In the genomic region with DNA sequence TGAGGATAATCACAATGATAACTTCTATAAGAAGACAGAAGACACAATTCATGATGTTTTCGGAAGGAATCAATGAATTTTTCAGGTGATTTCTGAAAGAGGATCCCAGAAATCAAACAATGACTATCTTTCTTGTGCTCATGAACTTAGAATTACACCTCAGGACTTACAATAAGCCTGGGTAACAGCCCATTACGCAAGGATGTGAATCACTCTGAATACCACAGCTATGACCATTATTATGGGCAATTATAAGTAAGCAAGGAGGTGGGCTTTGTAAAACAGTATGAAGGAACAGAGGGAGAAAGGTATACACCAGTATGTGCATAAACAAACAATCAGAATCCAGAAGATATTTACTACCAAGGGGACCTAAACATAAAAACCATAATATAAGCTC, we compare ENCODE assay signal across 12 cellular contexts. TPM values are rescaled to one million over a fixed set of nuclear protein-coding genes. Genes with fewer than 3 reads are reported as not detected.
DNase-seq lines count a peak whose midpoint lies in the region; ATAC-seq, FAIRE-seq and TF ChIP-seq lines count a peak whose summit lies in the region.
"Had no signal": no experiment of that assay in that cellular context is flagged by ENCODE, and none has a peak within 500 bp of the region (broad histone marks: within the 10 kb centered on the region; RNA-seq: fewer than 3 reads in every experiment).

No MANE protein-coding gene starts in this region.

- H4K20me1 ChIP-seq in hepatocyte (ENCODE audit: insufficient read depth, poor library complexity, severe bottlenecking), result no peaks in the 10 kb centered on the region

- DNase-seq in A549 (ENCODE audit: low read depth in 1 of 2, low spot score in 1 of 2), result peak in 1 of 2 experiments; percentile 74
- DNase-seq in HT-29 (ENCODE audit: low spot score), result peak; percentile 50
- peak; percentile 97 for DNase-seq in amniotic epithelial cell (ENCODE audit: low read depth)
- DNase-seq in hepatocyte (ENCODE audit: low spot score), result peak; percentile 40
- DNase-seq in urothelium cell line (ENCODE audit: low spot score), result no peak
- DNase-seq in dorsolateral prefrontal cortex, result no peak
- no peak for DNase-seq in activated naive CD4-positive, alpha-beta T cell treated with anti-CD3 and anti-CD28 coated beads for 36 hours
- DNase-seq in NCI-H524 treated with DMSO at 0.1 percent for 48 hours (lab: John Stamatoyannopoulos, UW), result no peak
- DNase-seq: natural killer cell, T1000 had no signal

- FAIRE-seq in A549 (lab: Jason Lieb, UNC) (peak; percentile 51), urothelium cell line (lab: Jason Lieb, UNC) (no peak)

- TF ChIP-seq POLR2A in A549 (IDR thresholded peaks at IDR 0.05; ENCODE audit: low read length), result no peak

- no peaks in the 10 kb centered on the region for H3K79me2 ChIP-seq in hepatocyte

- intact Hi-C loops in dorsolateral prefrontal cortex (cut with DNase I), result no loop called here
- intact Hi-C loops in activated naive CD4-positive, alpha-beta T cell treated with anti-CD3 and anti-CD28 coated beads for 36 hours (cut with micrococcal nuclease), result no loop called here

- POLR2A ChIA-PET in A549 (lab: Yijun Ruan, JAX), result interaction anchor here (0.5 to 4.0 kb wide), 3 partner anchors 12 to 70 kb away, joined by 6 to 29 read pairs (median 23); partner anchors contain the start of genes PPP2CA and SKP1

- no peaks in the 10 kb centered on the region for H3K9me3 Mint-ChIP-seq in activated naive CD4-positive, alpha-beta T cell treated with anti-CD3 and anti-CD28 coated beads for 36 hours
- H3K9me3 Mint-ChIP-seq: natural killer cell had no signal

- no peak overlapping the region for H3K4me3 ChIP-seq in A549
- H3K4me3 ChIP-seq in hepatocyte, result no peak overlapping the region
- no peak overlapping the region for H3K4me3 ChIP-seq in dorsolateral prefrontal cortex
- H3K4me3 ChIP-seq: gastroesophageal sphincter had no signal

- H3K4me1 Mint-ChIP-seq in activated naive CD4-positive, alpha-beta T cell treated with anti-CD3 and anti-CD28 coated beads for 36 hours (ENCODE audit: low read depth), result no peaks in the 10 kb centered on the region
- H3K4me1 Mint-ChIP-seq: natural killer cell had no signal

- TF ChIP-seq RAD21 in A549 (conservative IDR thresholded peaks at IDR 0.05 in 1 of 2, IDR thresholded peaks at IDR 0.05 in 1 of 2), result no peak

- H3K27me3 Mint-ChIP-seq in activated naive CD4-positive, alpha-beta T cell treated with anti-CD3 and anti-CD28 coated beads for 36 hours (ENCODE audit: low read depth), result no peaks in the 10 kb centered on the region

- CTCF ChIA-PET in A549 (lab: Yijun Ruan, JAX), result interaction anchor here (0.7 to 3.2 kb wide), 7 partner anchors 8 to 63 kb away, joined by 3 to 11 read pairs (median 3); partner anchors contain the start of gene PPP2CA
- CTCF ChIA-PET in activated naive CD4-positive, alpha-beta T cell treated with anti-CD3 and anti-CD28 coated beads for 36 hours (lab: Charles Lee), result interaction anchor here (0.9 kb wide), 1 partner anchor 64 kb away, joined by 7 read pairs; no protein-coding TSS in a partner anchor

- TF ChIP-seq CTCF in A549 (IDR thresholded peaks at IDR 0.05) (no peak), hepatocyte (IDR thresholded peaks at IDR 0.05; ENCODE audit: poor library complexity) (no peak), dorsolateral prefrontal cortex (IDR thresholded peaks at IDR 0.05 in 54 of 56, conservative IDR thresholded peaks at IDR 0.05 in 2 of 56; ENCODE audit: low read depth in 1 of 56, partially characterized antibody in 56 of 56) (no peak)

- H3K36me3 ChIP-seq in hepatocyte (replicated peaks; ENCODE audit: insufficient read depth, low read depth), result no peaks in the 10 kb centered on the region
- H3K36me3 ChIP-seq: gastroesophageal sphincter had no signal

- H3K9me3 ChIP-seq in A549, result no peaks in the 10 kb centered on the region
- no peaks in the 10 kb centered on the region for H3K9me3 ChIP-seq in hepatocyte (ENCODE audit: low read depth)
- H3K9me3 ChIP-seq: gastroesophageal sphincter had no signal

- H3K4me3 Mint-ChIP-seq in activated naive CD4-positive, alpha-beta T cell treated with anti-CD3 and anti-CD28 coated beads for 36 hours, result no peak overlapping the region
- H3K4me3 Mint-ChIP-seq: natural killer cell had no signal

- no peaks in the 10 kb centered on the region for H3K9me2 ChIP-seq in hepatocyte (replicated peaks; ENCODE audit: insufficient read depth)

- TF ChIP-seq EP300 in A549 (IDR thresholded peaks at IDR 0.05), result no peak

- H3K27ac ChIP-seq in A549, result peak overlapping the region; percentile 60 to 94
- H3K27ac ChIP-seq in hepatocyte, result peak overlapping the region; percentile 69
- no peak overlapping the region for H3K27ac ChIP-seq in dorsolateral prefrontal cortex
- H3K27ac ChIP-seq: C4-2B, gastroesophageal sphincter had no signal

- H3K36me3 Mint-ChIP-seq in activated naive CD4-positive, alpha-beta T cell treated with anti-CD3 and anti-CD28 coated beads for 36 hours (ENCODE audit: low read depth), result no peaks in the 10 kb centered on the region
- H3K36me3 Mint-ChIP-seq: natural killer cell had no signal

- H3K27me3 ChIP-seq in hepatocyte, result no peaks in the 10 kb centered on the region
- no peaks in the 10 kb centered on the region for H3K27me3 ChIP-seq in dorsolateral prefrontal cortex
- H3K27me3 ChIP-seq: gastroesophageal sphincter had no signal

- H3K4me1 ChIP-seq in A549, result peaks cover 56% of the 10 kb centered on the region
- peaks cover 7% of the 10 kb centered on the region for H3K4me1 ChIP-seq in hepatocyte (ENCODE audit: insufficient read depth)

- no peak overlapping the region for H3K27ac Mint-ChIP-seq in activated naive CD4-positive, alpha-beta T cell treated with anti-CD3 and anti-CD28 coated beads for 36 hours
- H3K27ac Mint-ChIP-seq: natural killer cell had no signal

- ATAC-seq in A549, result peak; percentile 70 to 75; a peak in 5 of 6 replicates
- ATAC-seq: gastroesophageal sphincter, natural killer cell had no signal

- H2AFZ ChIP-seq in hepatocyte, result no peak overlapping the region

- H3K4me2 ChIP-seq in A549 (peak overlapping the region; percentile 64), hepatocyte (no peak overlapping the region)

- 7% methylated on average over 2 of the region's 2 CpGs for WGBS in A549 (ENCODE audit: missing lambda C conversion rate)
- 73% methylated on average over 2 of the region's 2 CpGs for WGBS in hepatocyte (ENCODE audit: low lambda C conversion rate, missing lambda C conversion rate)

TF ChIP-seq in A549, 52 proteins besides CTCF, POLR2A, EP300 and RAD21 (continues in another document):
- no peak for TF ChIP-seq HMGXB4 (CRISPR knock-in tag; IDR thresholded peaks at IDR 0.05; ENCODE audit: borderline replicate concordance)
- no peak for TF ChIP-seq PHF8 (IDR thresholded peaks at IDR 0.05; ENCODE audit: borderline replicate concordance, low read depth)
- no peak for TF ChIP-seq HOXB5 (CRISPR knock-in tag; IDR thresholded peaks at IDR 0.05)
- TF ChIP-seq MAZ (IDR thresholded peaks at IDR 0.05; ENCODE audit: borderline replicate concordance, low read depth, low read length), result no peak
- TF ChIP-seq ZFP36 (IDR thresholded peaks at IDR 0.05; ENCODE audit: borderline replicate concordance, partially characterized antibody), result no peak
- peak; percentile 85 for TF ChIP-seq JUNB (IDR thresholded peaks at IDR 0.05)
- TF ChIP-seq NFE2L2 (conservative IDR thresholded peaks at IDR 0.05; ENCODE audit: low read length), result no peak
- TF ChIP-seq, protein P1, sequence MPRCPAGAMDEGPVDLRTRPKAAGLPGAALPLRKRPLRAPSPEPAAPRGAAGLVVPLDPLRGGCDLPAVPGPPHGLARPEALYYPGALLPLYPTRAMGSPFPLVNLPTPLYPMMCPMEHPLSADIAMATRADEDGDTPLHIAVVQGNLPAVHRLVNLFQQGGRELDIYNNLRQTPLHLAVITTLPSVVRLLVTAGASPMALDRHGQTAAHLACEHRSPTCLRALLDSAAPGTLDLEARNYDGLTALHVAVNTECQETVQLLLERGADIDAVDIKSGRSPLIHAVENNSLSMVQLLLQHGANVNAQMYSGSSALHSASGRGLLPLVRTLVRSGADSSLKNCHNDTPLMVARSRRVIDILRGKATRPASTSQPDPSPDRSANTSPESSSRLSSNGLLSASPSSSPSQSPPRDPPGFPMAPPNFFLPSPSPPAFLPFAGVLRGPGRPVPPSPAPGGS (IDR thresholded peaks at IDR 0.05), result no peak
- TF ChIP-seq, protein P2, sequence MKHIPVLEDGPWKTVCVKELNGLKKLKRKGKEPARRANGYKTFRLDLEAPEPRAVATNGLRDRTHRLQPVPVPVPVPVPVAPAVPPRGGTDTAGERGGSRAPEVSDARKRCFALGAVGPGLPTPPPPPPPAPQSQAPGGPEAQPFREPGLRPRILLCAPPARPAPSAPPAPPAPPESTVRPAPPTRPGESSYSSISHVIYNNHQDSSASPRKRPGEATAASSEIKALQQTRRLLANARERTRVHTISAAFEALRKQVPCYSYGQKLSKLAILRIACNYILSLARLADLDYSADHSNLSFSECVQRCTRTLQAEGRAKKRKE (CRISPR knock-in tag; IDR thresholded peaks at IDR 0.05; ENCODE audit: low read depth), result no peak
- TF ChIP-seq MAFK (IDR thresholded peaks at IDR 0.05; ENCODE audit: partially characterized antibody), result no peak
- TF ChIP-seq RARB (CRISPR knock-in tag; IDR thresholded peaks at IDR 0.05), result no peak
- no peak for TF ChIP-seq ZSCAN20 (CRISPR knock-in tag; IDR thresholded peaks at IDR 0.05)

RNA-seq across cellular contexts. Expression of gene PPP2CA, which starts 21.5 kb away (rescaled TPM):
- polyA plus RNA-seq in A549 (2011; rRNA removed), result 233 and 357 TPM in 2 replicates
- polyA plus RNA-seq in A549 (2012; cell fraction: cytosol; rRNA removed), result 132 and 159 TPM in 2 replicates
- polyA plus RNA-seq in A549 (2012; cell fraction: nucleus; rRNA removed), result 208 and 236 TPM in 2 replicates
- polyA plus RNA-seq in A549 (2017; fragmentation: RNase III; extraction: RNeasy Plus Mini Kit Qiagen cat#74134 plus additional on column Dnase treatment), result 268 to 275 TPM (median 273 TPM) in 3 replicates
- polyA minus RNA-seq in A549 (2011; rRNA and poly(A)+ RNA removed), result 57.1 and 57.3 TPM in 2 replicates
- 212 and 215 TPM in 2 replicates for total RNA-seq in HT-29 (2014; rRNA removed; shearing (Covaris generic))
- total RNA-seq in hepatocyte, result 186 and 195 TPM in 2 replicates
- polyA plus RNA-seq in hepatocyte, result 232 and 249 TPM in 2 replicates
- 100 to 1,000 TPM in 116 of 120 experiments, 10 to 100 TPM in 4; 82.2 to 254 (median 188) TPM for total RNA-seq in dorsolateral prefrontal cortex
- 100 to 1,000 TPM; 132 to 135 TPM for total RNA-seq in activated naive CD4-positive, alpha-beta T cell treated with anti-CD3 and anti-CD28 coated beads for 36 hours

Comparison
In these comparisons a context has a peak if more than half of its experiments do, and no peak if none do; other contexts are left out.
1. DNase-seq: peak in HT-29 (single experiment), amniotic epithelial cell (single experiment) and hepatocyte (single experiment); none in urothelium cell line (single experiment), dorsolateral prefrontal cortex (0 of 10), activated naive CD4-positive, alpha-beta T cell treated with anti-CD3 and anti-CD28 coated beads for 36 hours (single experiment) and NCI-H524 treated with DMSO at 0.1 percent for 48 hours (single experiment).
2. H3K27ac ChIP-seq: peak in A549 (2 of 2) and hepatocyte (single experiment); none in dorsolateral prefrontal cortex (0 of 59).